ENCODE assay signal across 9 cellular contexts in genomic region chr18:11609488-11609887, GRCh38. TPM values are rescaled to one million over a fixed set of nuclear protein-coding genes. Genes with fewer than 3 reads are reported as not detected.
"Had no signal": no experiment of that assay in that cellular context is flagged by ENCODE, and none has a peak within 500 bp of the region (broad histone marks: within the 10 kb centered on the region; RNA-seq: fewer than 3 reads in every experiment).

Gene SLC35G4, plus strand, starts transcription at chr18:11609596. Its CDS starts 0 bp downstream, at chr18:11609596.

RNA-seq across cellular contexts. Expression of gene SLC35G4, which starts in this region (rescaled TPM):
- total RNA-seq: LHCN-M2, MCF 10A, NCI-H460, OCI-LY7, PC-9, Right ventricle myocardium inferior, RPMI7951, SJCRH30, SK-MEL-5 had no signal
